Comparison of ENCODE assay signal across 9 cellular contexts in the genomic region with DNA sequence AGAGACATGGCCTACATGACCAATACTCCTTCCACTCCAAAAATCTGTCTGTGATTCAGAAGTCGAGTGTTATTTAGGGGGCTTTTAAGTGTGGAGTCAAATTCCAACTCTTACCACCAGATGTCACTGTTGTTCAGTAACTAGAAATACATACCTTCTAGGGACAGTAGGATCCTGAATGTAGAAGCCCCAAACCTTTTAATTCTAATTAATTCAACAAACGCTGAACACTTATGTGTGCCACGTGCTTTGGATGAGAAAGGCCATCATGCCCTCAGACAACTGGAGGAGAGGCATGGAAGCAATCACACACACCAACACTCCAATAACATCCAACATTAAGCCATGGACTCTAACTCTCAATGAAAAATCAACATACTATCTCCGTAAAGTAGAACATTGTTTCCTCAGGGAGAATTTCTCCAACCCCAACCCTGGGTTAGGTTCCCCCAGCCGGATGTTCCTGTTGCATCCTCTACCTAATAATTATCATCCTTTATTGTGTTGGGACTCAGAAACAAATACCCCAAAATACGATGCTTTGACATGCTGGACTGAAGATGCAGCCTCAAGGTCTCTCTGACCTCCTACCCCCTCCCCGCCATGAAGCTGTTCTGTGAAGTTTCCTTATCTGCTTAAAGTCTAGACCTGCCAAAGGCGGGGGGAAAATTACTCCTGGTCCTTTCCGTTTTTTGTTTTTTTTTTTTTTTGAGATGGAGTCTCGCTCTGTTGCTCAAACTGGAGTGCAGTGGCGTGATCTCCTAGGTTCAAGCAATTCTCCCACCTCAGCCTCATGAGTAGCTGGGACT. TPM values are rescaled to one million over a fixed set of nuclear protein-coding genes. Genes with fewer than 3 reads are reported as not detected.
DNase-seq lines count a peak whose midpoint lies in the region; ATAC-seq and TF ChIP-seq lines count a peak whose summit lies in the region.
"Had no signal": no experiment of that assay in that cellular context is flagged by ENCODE, and none has a peak within 500 bp of the region (broad histone marks: within the 10 kb centered on the region; RNA-seq: fewer than 3 reads in every experiment).

No MANE protein-coding gene starts in this region.

- 55% methylated on average over 9 of the region's 11 CpGs for WGBS in mammary epithelial cell (ENCODE audit: low coverage, missing lambda C conversion rate)

- H3K79me2 ChIP-seq in mammary epithelial cell (ENCODE audit: insufficient read depth, low read length): peaks cover 15% of the 10 kb centered on the region

- in situ Hi-C loops in mammary epithelial cell (cut with MboI; ENCODE audit: low sequenced_read_pairs in 2 of 2): loop anchor here (5.0 kb wide), 2 partner anchors 46 to 56 kb away; no protein-coding TSS in a partner anchor

- ATAC-seq in GM21423 (IDR thresholded peaks at IDR 0.05; ENCODE audit: unreplicated experiment): no peak

- no peaks in the 10 kb centered on the region for H3K9me3 ChIP-seq in NT2/D1 (ENCODE audit: insufficient read depth, low read length)
- no peaks in the 10 kb centered on the region for H3K9me3 ChIP-seq in mammary epithelial cell (replicated peaks; ENCODE audit: insufficient read depth, low read length)
- no peaks in the 10 kb centered on the region for H3K9me3 ChIP-seq in subcutaneous abdominal adipose tissue (ENCODE audit: control insufficient read depth in 5 of 5, low read length in 5 of 5)
- H3K9me3 ChIP-seq: SJSA1 had no signal

- peaks cover 16% of the 10 kb centered on the region for H3K36me3 ChIP-seq in NT2/D1 (ENCODE audit: insufficient read depth, insufficient read length, low read length)
- peaks cover 20% of the 10 kb centered on the region for H3K36me3 ChIP-seq in mammary epithelial cell (ENCODE audit: insufficient read depth, low read length)
- peaks cover 3 to 8% (median 4%) of the 10 kb centered on the region in 5 donors for H3K36me3 ChIP-seq in subcutaneous abdominal adipose tissue (ENCODE audit: control insufficient read depth in 5 of 5, insufficient read depth in 5 of 5, low read length in 5 of 5)

- H3K27ac ChIP-seq in mammary epithelial cell (ENCODE audit: insufficient read depth, low read depth, low read length) (no peak overlapping the region), subcutaneous abdominal adipose tissue (ENCODE audit: low read depth, low read length) (peak overlapping the region; percentile 63)
- H3K27ac ChIP-seq: SJSA1 had no signal

- no peak overlapping the region for H2AFZ ChIP-seq in mammary epithelial cell (ENCODE audit: low read depth, low read length)

- CTCF ChIA-PET in mammary epithelial cell (lab: Charles Lee; ENCODE audit: low non-redundant PET): no interaction called here

- DNase-seq in AML-193 (lab: John Stamatoyannopoulos, UW): peak; percentile 81
- DNase-seq in GM12864 (ENCODE audit: low read depth): peak; percentile 60
- DNase-seq in HS-5 (ENCODE audit: low read depth): peak; percentile 56
- peak; percentile 68 for DNase-seq in NT2/D1 (ENCODE audit: low read depth, low spot score)
- DNase-seq in mammary epithelial cell: peak; percentile 43
- peak; percentile 76 for DNase-seq in kidney tubule cell (ENCODE audit: low spot score)

- H3K27me3 ChIP-seq in NT2/D1 (ENCODE audit: insufficient read depth, insufficient read length): no peaks in the 10 kb centered on the region
- no peaks in the 10 kb centered on the region for H3K27me3 ChIP-seq in mammary epithelial cell (ENCODE audit: insufficient read depth, low read length)
- H3K27me3 ChIP-seq in subcutaneous abdominal adipose tissue (ENCODE audit: control insufficient read depth in 5 of 5, insufficient read depth in 4 of 5, low read length in 5 of 5): no peaks in the 10 kb centered on the region
- H3K27me3 ChIP-seq: SJSA1 had no signal

- H3K4me3 ChIP-seq in GM12864 (ENCODE audit: low read depth, low read length) (no peak overlapping the region), NT2/D1 (ENCODE audit: insufficient read length, low read depth) (no peak overlapping the region), mammary epithelial cell (replicated peaks in 1 of 3; ENCODE audit: insufficient read depth in 1 of 3, low read depth in 2 of 3, low read length in 3 of 3) (no peak overlapping the region), subcutaneous abdominal adipose tissue (ENCODE audit: low read depth in 1 of 5, low read length in 5 of 5) (no peak overlapping the region)
- H3K4me3 ChIP-seq: SJSA1 had no signal

- H4K20me1 ChIP-seq in mammary epithelial cell (ENCODE audit: insufficient read depth, low read length): no peaks in the 10 kb centered on the region

- TF ChIP-seq CTCF in GM12864 (IDR thresholded peaks at IDR 0.05; ENCODE audit: low read depth, low read length, missing control alignments): peak; percentile 61
- peak; percentile 63 to 65 for TF ChIP-seq CTCF in mammary epithelial cell (conservative IDR thresholded peaks at IDR 0.05 in 1 of 2, IDR thresholded peaks at IDR 0.05 in 1 of 2; ENCODE audit: extremely low read depth in 1 of 2, insufficient read depth in 1 of 2, low read depth in 1 of 2, low read length in 2 of 2)

- H3K4me2 ChIP-seq in mammary epithelial cell (ENCODE audit: insufficient read depth, low read depth, low read length): no peak overlapping the region

- no peak overlapping the region for H3K9ac ChIP-seq in NT2/D1 (ENCODE audit: insufficient read length, low read depth)
- H3K9ac ChIP-seq in mammary epithelial cell (ENCODE audit: insufficient read depth, low read length): no peak overlapping the region
- no peak overlapping the region for H3K9ac ChIP-seq in subcutaneous abdominal adipose tissue (ENCODE audit: low read length in 5 of 5)

- dilution Hi-C loops in mammary epithelial cell (cut with HindIII; ENCODE audit: low sequenced_read_pairs): no loop called here

- H3K4me1 ChIP-seq in NT2/D1 (ENCODE audit: insufficient read depth, insufficient read length) (no peaks in the 10 kb centered on the region), mammary epithelial cell (ENCODE audit: insufficient read depth, low read length) (peaks cover 11% of the 10 kb centered on the region), subcutaneous abdominal adipose tissue (ENCODE audit: control insufficient read depth in 5 of 5, insufficient read depth in 5 of 5, low read length in 5 of 5) (peaks cover 0 to 19% (median 19%) of the 10 kb centered on the region in 5 donors)
- H3K4me1 ChIP-seq: SJSA1 had no signal

- no TSS peak for BruUV-seq in mammary epithelial cell (replicated peaks; lab: Mats Ljungman, UMichigan)

- intact Hi-C loops in mammary epithelial cell (cut with micrococcal nuclease): loop anchor here (1.0 kb wide), 3 partner anchors 49 to 100 kb away; no protein-coding TSS in a partner anchor

RNA-seq across cellular contexts. Expression of a gene that starts 8.0 kb away (rescaled TPM):
- total RNA-seq in mammary epithelial cell: under 1 TPM; 0.49 to 0.50 TPM
- polyA plus RNA-seq in mammary epithelial cell: 0.15 TPM
- polyA minus RNA-seq in mammary epithelial cell: not detected

RNA-seq across cellular contexts. Expression of a gene that starts 23.2 kb away (rescaled TPM):
- total RNA-seq in mammary epithelial cell: 100 to 1,000 TPM; 139 to 165 TPM
- 170 TPM for polyA plus RNA-seq in mammary epithelial cell
- polyA minus RNA-seq in mammary epithelial cell: 31.3 TPM

RNA-seq across cellular contexts. Expression of a gene that starts 28.1 kb away (rescaled TPM):
- total RNA-seq in mammary epithelial cell: under 1 TPM; 0.52 to 0.67 TPM
- 0.19 TPM for polyA plus RNA-seq in mammary epithelial cell
- not detected for polyA minus RNA-seq in mammary epithelial cell
- total RNA-seq: SJSA1 had no signal
